Comparison of ENCODE assay signal across 1 cellular context in genomic region chr19:35879770-35880317, GRCh38.
A peak's percentile ranks its signal among the peaks of the same experiment; 100 is the strongest.
TF ChIP-seq lines count a peak whose summit lies in the region.

No MANE protein-coding gene starts in this region.

TF ChIP-seq in A549, 52 proteins besides CTCF, POLR2A, EP300 and RAD21:
- peak; percentile 62 for TF ChIP-seq BHLHE40 (IDR thresholded peaks at IDR 0.05; ENCODE audit: low read depth, low read length)
- TF ChIP-seq HOXB13 (CRISPR knock-in tag; IDR thresholded peaks at IDR 0.05; ENCODE audit: low read depth) = peak; percentile 96
- no peak for TF ChIP-seq CHD2 (IDR thresholded peaks at IDR 0.05; ENCODE audit: low read length, partially characterized antibody)
- no peak for TF ChIP-seq ELK1 (IDR thresholded peaks at IDR 0.05; ENCODE audit: low read depth, low read length)
- 0 out of 2 replicates have a peak, but pooled peaks have one; percentile 7 for TF ChIP-seq TFCP2L1 (CRISPR knock-in tag; IDR thresholded peaks at IDR 0.05)
- TF ChIP-seq CHD4 (IDR thresholded peaks at IDR 0.05; ENCODE audit: borderline replicate concordance) = no peak
- TF ChIP-seq TP53 (CRISPR knock-in tag; IDR thresholded peaks at IDR 0.05) = peak; percentile 73; the same call in 1 of the 2 replicates
- peak; percentile 82 for TF ChIP-seq MAX (IDR thresholded peaks at IDR 0.05)
- TF ChIP-seq CBX2 (IDR thresholded peaks at IDR 0.05; ENCODE audit: borderline replicate concordance, low read depth) = no peak
- TF ChIP-seq ZNF302 (CRISPR knock-in tag; IDR thresholded peaks at IDR 0.05) = no peak
- 0 out of 2 replicates have a peak, but pooled peaks have one; percentile 35 for TF ChIP-seq HDAC2 (IDR thresholded peaks at IDR 0.05)
- TF ChIP-seq RCOR1 (IDR thresholded peaks at IDR 0.05; ENCODE audit: low read depth, low read length) = no peak
- TF ChIP-seq MAZ (IDR thresholded peaks at IDR 0.05; ENCODE audit: borderline replicate concordance, low read depth, low read length) = no peak
- no peak for TF ChIP-seq NR3C1 (IDR thresholded peaks at IDR 0.05)
- TF ChIP-seq MYC (IDR thresholded peaks at IDR 0.05; ENCODE audit: borderline replicate concordance, low read length) = no peak
- no peak for TF ChIP-seq RFX5 (IDR thresholded peaks at IDR 0.05)
- TF ChIP-seq ESRRA (IDR thresholded peaks at IDR 0.05; ENCODE audit: borderline replicate concordance, low read length) = no peak
- TF ChIP-seq KDM5A (IDR thresholded peaks at IDR 0.05) = no peak
- TF ChIP-seq HEYL (CRISPR knock-in tag; IDR thresholded peaks at IDR 0.05) = peak; percentile 56; the same call in 1 of the 2 replicates
- no peak for TF ChIP-seq RARB (CRISPR knock-in tag; IDR thresholded peaks at IDR 0.05)
- TF ChIP-seq USF2 (IDR thresholded peaks at IDR 0.05) = peak; percentile 84
- no peak for TF ChIP-seq CBX8 (IDR thresholded peaks at IDR 0.05)
- TF ChIP-seq ATOH8 (CRISPR knock-in tag; IDR thresholded peaks at IDR 0.05; ENCODE audit: low read depth) = peak; percentile 91; the same call in 1 of the 2 replicates
- no peak; a peak in 1 of 5 replicates for TF ChIP-seq JUN (IDR thresholded peaks at IDR 0.05)
- no peak for TF ChIP-seq ZFP36 (IDR thresholded peaks at IDR 0.05; ENCODE audit: borderline replicate concordance, partially characterized antibody)
- TF ChIP-seq E2F6 (IDR thresholded peaks at IDR 0.05; ENCODE audit: borderline replicate concordance, low read depth) = no peak
- no peak for TF ChIP-seq FOSB (CRISPR knock-in tag; IDR thresholded peaks at IDR 0.05)
- TF ChIP-seq REST (IDR thresholded peaks at IDR 0.05) = peak; percentile 100
- no peak for TF ChIP-seq KDM1A (IDR thresholded peaks at IDR 0.05; ENCODE audit: low read depth)
- peak; percentile 52 for TF ChIP-seq MAFK (IDR thresholded peaks at IDR 0.05; ENCODE audit: partially characterized antibody)
- TF ChIP-seq RNF2 (IDR thresholded peaks at IDR 0.05; ENCODE audit: borderline replicate concordance, low read depth) = no peak
- TF ChIP-seq HMGXB4 (CRISPR knock-in tag; IDR thresholded peaks at IDR 0.05; ENCODE audit: borderline replicate concordance) = peak; percentile 60; the same call in 1 of the 2 replicates
- TF ChIP-seq HOXB5 (CRISPR knock-in tag; IDR thresholded peaks at IDR 0.05) = peak; percentile 96
- TF ChIP-seq HOXA7 (CRISPR knock-in tag; IDR thresholded peaks at IDR 0.05) = no peak
- no peak for TF ChIP-seq JUNB (IDR thresholded peaks at IDR 0.05)
- no peak for TF ChIP-seq GATA3 (IDR thresholded peaks at IDR 0.05; ENCODE audit: borderline replicate concordance)
- TF ChIP-seq SMC3 (IDR thresholded peaks at IDR 0.05) = no peak; the same call in 1 of the 3 replicates
- peak; percentile 80; the same call in 1 of the 2 replicates for TF ChIP-seq NPAS2 (CRISPR knock-in tag; IDR thresholded peaks at IDR 0.05; ENCODE audit: borderline replicate concordance)
- TF ChIP-seq FOSL2 (IDR thresholded peaks at IDR 0.05) = no peak
- peak; percentile 41; the same call in 1 of the 2 replicates for TF ChIP-seq FOSL2 (CRISPR knock-in tag; IDR thresholded peaks at IDR 0.05)
- no peak for TF ChIP-seq ZC3H11A (IDR thresholded peaks at IDR 0.05)
- no peak for TF ChIP-seq SREBF2 (IDR thresholded peaks at IDR 0.05)
- no peak for TF ChIP-seq BCL3 (IDR thresholded peaks at IDR 0.05)
- no peak for TF ChIP-seq PHF8 (IDR thresholded peaks at IDR 0.05; ENCODE audit: borderline replicate concordance, low read depth)
- no peak for TF ChIP-seq HES2 (IDR thresholded peaks at IDR 0.05)
- TF ChIP-seq ZSCAN20 (CRISPR knock-in tag; IDR thresholded peaks at IDR 0.05) = peak; percentile 87; the same call in 1 of the 2 replicates
- TF ChIP-seq CEBPB (IDR thresholded peaks at IDR 0.05) = no peak
- peak; percentile 95 for TF ChIP-seq FOXS1 (CRISPR knock-in tag; IDR thresholded peaks at IDR 0.05)
- no peak for TF ChIP-seq NFE2L2 (conservative IDR thresholded peaks at IDR 0.05; ENCODE audit: low read length)
- TF ChIP-seq EHMT2 (IDR thresholded peaks at IDR 0.05; ENCODE audit: low read depth) = peak; percentile 100
- no peak for TF ChIP-seq PBX3 (IDR thresholded peaks at IDR 0.05)
- peak; percentile 92 for TF ChIP-seq EHF (CRISPR knock-in tag; IDR thresholded peaks at IDR 0.05)
- TF ChIP-seq POLR2AphosphoS2 (conservative IDR thresholded peaks at IDR 0.05; ENCODE audit: low read length) = no peak
TF ChIP-seq in A549: peak in this region for 19.
